In genomic region chr1:147641291-147641690, GRCh38 we compare ENCODE assay signal across 18 cellular contexts. TPM values are rescaled to one million over a fixed set of nuclear protein-coding genes. Genes with fewer than 3 reads are reported as not detected.
DNase-seq lines count a peak whose midpoint lies in the region; ATAC-seq, FAIRE-seq and TF ChIP-seq lines count a peak whose summit lies in the region.
"Had no signal": no experiment of that assay in that cellular context is flagged by ENCODE, and none has a peak within 500 bp of the region (broad histone marks: within the 10 kb centered on the region; RNA-seq: fewer than 3 reads in every experiment).

No MANE protein-coding gene starts in this region.

- BruUV-seq in HepG2 (replicated peaks; lab: Mats Ljungman, UMichigan) = no TSS peak

- POLR2A ChIA-PET in HepG2 (lab: Yijun Ruan, JAX) = interaction anchor here (0.6 kb wide), 1 partner anchor 35 kb away, joined by 3 read pairs; no protein-coding TSS in a partner anchor
- POLR2A ChIA-PET in T-cell (lab: Charles Lee) = interaction anchor here in 1 of 2 donors (0.5 kb wide), 1 partner anchor 171 kb away, joined by 3 read pairs; no protein-coding TSS in a partner anchor

- DNase-seq in HepG2 (ENCODE audit: low spot score) (no peak), right lobe of liver (no peak), NT2/D1 (ENCODE audit: low read depth, low spot score) (no peak), right cardiac atrium (peak in 1 of 3 donors; percentile 60), T-cell (no peak), DMS114 treated with DMSO at 0.1 percent for 48 hours (lab: John Stamatoyannopoulos, UW; ENCODE audit: unreplicated experiment) (no peak)
- DNase-seq: occipital lobe had no signal

- H3K9me3 ChIP-seq in HepG2 (ENCODE audit: low read length) = no peaks in the 10 kb centered on the region
- H3K9me3 ChIP-seq in right lobe of liver = no peaks in the 10 kb centered on the region
- H3K9me3 ChIP-seq in NT2/D1 (ENCODE audit: insufficient read depth, low read length) = no peaks in the 10 kb centered on the region
- no peaks in the 10 kb centered on the region for H3K9me3 ChIP-seq in right cardiac atrium (ENCODE audit: control insufficient read depth, low read length)
- H3K9me3 ChIP-seq: esophagus muscularis mucosa had no signal

- H3K27me3 ChIP-seq in HepG2 (ENCODE audit: control insufficient read depth in 1 of 2, insufficient read depth in 2 of 2, low read length in 2 of 2) (no peaks in the 10 kb centered on the region), right lobe of liver (no peaks in the 10 kb centered on the region), NT2/D1 (ENCODE audit: insufficient read depth, insufficient read length) (no peaks in the 10 kb centered on the region), right cardiac atrium (ENCODE audit: control insufficient read depth, insufficient read depth) (no peaks in the 10 kb centered on the region)
- H3K27me3 ChIP-seq: esophagus muscularis mucosa, foreskin keratinocyte had no signal

- H3K4me2 ChIP-seq in HepG2 (ENCODE audit: low read depth, low read length) = no peak overlapping the region

- no peak for FAIRE-seq in HepG2 (lab: Jason Lieb, UNC)
- FAIRE-seq: astrocyte had no signal

- H2AFZ ChIP-seq in HepG2 (ENCODE audit: low read length) = no peak overlapping the region

- no peak overlapping the region for H3K4me3 Mint-ChIP-seq in T-cell
- H3K4me3 Mint-ChIP-seq: activated CD4-positive, alpha-beta T cell treated with anti-CD3 and anti-CD28 coated beads, Interleukin-2, amount 10 ng/mL, durations not matched to agents 24 days and 14 days; activated T-cell treated with anti-CD3 and anti-CD28 coated beads, Interleukin-2, amount 50 U/mL, for 24 hours; central memory CD8-positive, alpha-beta T cell; mesothelial cell of epicardium; naive B cell; type B pancreatic cell had no signal

- no peak for TF ChIP-seq CTCF in HepG2 (CRISPR knock-in tag; IDR thresholded peaks at IDR 0.05)
- no peak for TF ChIP-seq CTCF in right lobe of liver (IDR thresholded peaks at IDR 0.05)

- peaks cover 34% of the 10 kb centered on the region for H3K4me1 ChIP-seq in HepG2 (ENCODE audit: insufficient read depth, low read length)
- peaks cover 0 to 9% (median 0%) of the 10 kb centered on the region in 4 donors for H3K4me1 ChIP-seq in right lobe of liver
- H3K4me1 ChIP-seq in NT2/D1 (ENCODE audit: insufficient read depth, insufficient read length) = peaks cover 8% of the 10 kb centered on the region
- no peaks in the 10 kb centered on the region for H3K4me1 ChIP-seq in right cardiac atrium (ENCODE audit: control insufficient read depth, insufficient read depth, low read length)
- H3K4me1 ChIP-seq: foreskin keratinocyte had no signal

- ATAC-seq in HepG2 (no peak), right lobe of liver (no peak), right cardiac atrium (peak; percentile 47 to 54), T-cell (replicated peaks in 1 of 4) (no peak), HG02610 (IDR thresholded peaks at IDR 0.05; ENCODE audit: unreplicated experiment) (no peak)

- no peaks in the 10 kb centered on the region for H3K79me2 ChIP-seq in HepG2 (ENCODE audit: insufficient read depth, low read length)

- intact Hi-C loops in HepG2 (cut with micrococcal nuclease; ENCODE audit: unreplicated experiment) (loop anchor here (2.0 kb wide), 2 partner anchors 60 to 252 kb away; no protein-coding TSS in a partner anchor), right lobe of liver (cut with DNase I) (loop anchor here in 1 of 2 donors (10.0 kb wide), 1 partner anchor 244 kb away; no protein-coding TSS in a partner anchor), right cardiac atrium (cut with DNase I) (loop anchor here in 2 of 4 donors (5.0 to 10.0 kb wide), 2 partner anchors 144 to 254 kb away; no protein-coding TSS in a partner anchor)

- TF ChIP-seq RAD21 in HepG2 (CRISPR knock-in tag; IDR thresholded peaks at IDR 0.05) = no peak

- H3K36me3 ChIP-seq in HepG2 (replicated peaks in 1 of 2; ENCODE audit: control insufficient read depth in 1 of 2, insufficient read depth in 2 of 2, low read length in 2 of 2) (peaks cover 0 to 8% of the 10 kb centered on the region in 2 experiments; a peak in 3 of 5 replicates), right lobe of liver (no peaks in the 10 kb centered on the region), NT2/D1 (ENCODE audit: insufficient read depth, insufficient read length, low read length) (peaks cover 14% of the 10 kb centered on the region)

- TF ChIP-seq POLR2A in HepG2 (IDR thresholded peaks at IDR 0.05; ENCODE audit: insufficient read depth in 1 of 2, low read depth in 2 of 2, low read length in 2 of 2) (no peak), right lobe of liver (IDR thresholded peaks at IDR 0.05) (no peak)

- H3K9ac ChIP-seq in HepG2 (ENCODE audit: insufficient read depth, low read depth, low read length) = no peak overlapping the region
- H3K9ac ChIP-seq in NT2/D1 (ENCODE audit: insufficient read length, low read depth) = peak overlapping the region; percentile 13

- H3K27ac ChIP-seq in HepG2 (ENCODE audit: extremely low read length, insufficient read depth, low read length) = no peak overlapping the region
- no peak overlapping the region for H3K27ac ChIP-seq in right lobe of liver
- H3K27ac ChIP-seq in right cardiac atrium (ENCODE audit: low read length) = no peak overlapping the region
- H3K27ac ChIP-seq: C4-2B, esophagus muscularis mucosa, foreskin keratinocyte had no signal

- peaks cover 23 to 36% (median 33%) of the 10 kb centered on the region in 3 donors for H3K4me1 Mint-ChIP-seq in T-cell
- H3K4me1 Mint-ChIP-seq: mesothelial cell of epicardium had no signal

- H3K9me3 Mint-ChIP-seq in T-cell = no peaks in the 10 kb centered on the region
- H3K9me3 Mint-ChIP-seq: activated CD4-positive, alpha-beta T cell treated with anti-CD3 and anti-CD28 coated beads, Interleukin-2, amount 10 ng/mL, durations not matched to agents 24 days and 14 days; activated T-cell treated with anti-CD3 and anti-CD28 coated beads, Interleukin-2, amount 50 U/mL, for 24 hours; central memory CD8-positive, alpha-beta T cell; mesothelial cell of epicardium; naive B cell; type B pancreatic cell had no signal

- CTCF ChIA-PET in HepG2 (lab: Yijun Ruan, JAX; ENCODE audit: low intra/inter-chr PET ratio, low total read pairs) = interaction anchor here (1.1 to 2.6 kb wide), 7 partner anchors 14 to 251 kb away, joined by 3 to 28 read pairs (median 6); no protein-coding TSS in a partner anchor
- CTCF ChIA-PET in T-cell (lab: Charles Lee) = interaction anchor here (0.8 to 1.2 kb wide), 7 partner anchors 11 to 252 kb away, joined by 3 to 4 read pairs (median 3); partner anchors contain the start of gene BCL9 (in 1 of the 2)

- H3K4me3 ChIP-seq in HepG2 (replicated peaks in 1 of 3; ENCODE audit: insufficient read depth in 1 of 3, low read depth in 2 of 3, low read length in 3 of 3) (no peak overlapping the region), right lobe of liver (no peak overlapping the region), NT2/D1 (ENCODE audit: insufficient read length, low read depth) (no peak overlapping the region), right cardiac atrium (ENCODE audit: low read length) (no peak overlapping the region)
- H3K4me3 ChIP-seq: esophagus muscularis mucosa had no signal

- no peak for TF ChIP-seq EP300 in HepG2 (IDR thresholded peaks at IDR 0.05; ENCODE audit: low read depth in 2 of 2, low read length in 2 of 2)
- TF ChIP-seq EP300 in HepG2 (CRISPR knock-in tag; IDR thresholded peaks at IDR 0.05; ENCODE audit: borderline replicate concordance) = no peak

- H3K36me3 Mint-ChIP-seq in T-cell = peaks cover 28% of the 10 kb centered on the region

- H3K27ac Mint-ChIP-seq in T-cell = no peak overlapping the region
- H3K27ac Mint-ChIP-seq: activated CD4-positive, alpha-beta T cell treated with anti-CD3 and anti-CD28 coated beads, Interleukin-2, amount 10 ng/mL, durations not matched to agents 24 days and 14 days; mesothelial cell of epicardium; type B pancreatic cell had no signal

- H3K27me3 Mint-ChIP-seq in T-cell = no peaks in the 10 kb centered on the region
- H3K27me3 Mint-ChIP-seq: activated CD4-positive, alpha-beta T cell treated with anti-CD3 and anti-CD28 coated beads, Interleukin-2, amount 10 ng/mL, durations not matched to agents 24 days and 14 days; activated T-cell treated with anti-CD3 and anti-CD28 coated beads, Interleukin-2, amount 50 U/mL, for 24 hours; central memory CD8-positive, alpha-beta T cell; type B pancreatic cell had no signal

- no peaks in the 10 kb centered on the region for H4K20me1 ChIP-seq in HepG2 (ENCODE audit: insufficient read depth, low read length)

- in situ Hi-C loops in HepG2 (cut with HindIII; ENCODE audit: extremely low pct_ligation_motif_present, low pct_unique_long_range_greater_than_20kb) = no loop called here

- WGBS in HepG2 (ENCODE audit: low lambda C conversion rate) = 84% methylated on average over 6 of the region's 8 CpGs
- WGBS in right lobe of liver (ENCODE audit: insufficient coverage, low coverage, low lambda C conversion rate, missing lambda C conversion rate) = 79% methylated on average over 2 of the region's 8 CpGs
- 31% methylated on average over 8 of the region's 8 CpGs for WGBS in right cardiac atrium

RNA-seq across cellular contexts. Expression of gene ACP6, which starts 29.0 kb away (rescaled TPM):
- 17.7 and 18.1 TPM in 2 replicates for total RNA-seq in HepG2 (2016; rRNA removed; fragmentation: Illumina TruSeq; extraction: Trizol)
- total RNA-seq in HepG2 (2016; cell fraction: cytosol; rRNA removed; fragmentation: Illumina TruSeq; extraction: Trizol; ENCODE audit: low read depth) = 9.9 and 12.2 TPM in 2 replicates
- 21.9 and 22.7 TPM in 2 replicates for total RNA-seq in HepG2 (2016; cell fraction: insoluble cytoplasmic fraction; rRNA removed; fragmentation: Illumina TruSeq; extraction: Trizol)
- 14.1 and 17.2 TPM in 2 replicates for total RNA-seq in HepG2 (2016; cell fraction: membrane; rRNA removed; fragmentation: Illumina TruSeq; extraction: Trizol)
- 18.7 and 19.6 TPM in 2 replicates for total RNA-seq in HepG2 (2016; cell fraction: nucleus; rRNA removed; fragmentation: Illumina TruSeq; extraction: Trizol)
- 33.7 and 34.1 TPM in 2 replicates for polyA plus RNA-seq in HepG2 (2011; rRNA removed)
- polyA plus RNA-seq in HepG2 (2011; cell fraction: cytosol; rRNA removed) = 11.9 and 17.2 TPM in 2 replicates
- polyA plus RNA-seq in HepG2 (2011; cell fraction: nucleus; rRNA removed) = 75.7 and 80.3 TPM in 2 replicates
- 23.3 and 33.1 TPM in 2 replicates for polyA plus RNA-seq in HepG2 (2012)
- 8.6 and 11.3 TPM in 2 replicates for polyA plus RNA-seq in HepG2 (2016; cell fraction: cytosol; fragmentation: Illumina TruSeq; extraction: Trizol; ENCODE audit: low read depth)
- polyA plus RNA-seq in HepG2 (2016; cell fraction: insoluble cytoplasmic fraction; fragmentation: Illumina TruSeq; extraction: Trizol; ENCODE audit: low read depth) = 24.4 and 27.9 TPM in 2 replicates
- polyA plus RNA-seq in HepG2 (2016; cell fraction: membrane; fragmentation: Illumina TruSeq; extraction: Trizol; ENCODE audit: low read depth) = 14.1 and 17.3 TPM in 2 replicates
- 43.4 and 47.0 TPM in 2 replicates for polyA plus RNA-seq in HepG2 (2016; cell fraction: nucleus; fragmentation: Illumina TruSeq; extraction: Trizol; ENCODE audit: insufficient read depth, low read depth)
- polyA minus RNA-seq in HepG2 (2011; rRNA and poly(A)+ RNA removed; ENCODE audit: low replicate concordance) = 16.0 and 26.3 TPM in 2 replicates
- 7.3 and 10.7 TPM in 2 replicates for polyA minus RNA-seq in HepG2 (2011; cell fraction: cytosol; rRNA and poly(A)+ RNA removed)
- polyA minus RNA-seq in HepG2 (2011; cell fraction: nucleus; rRNA and poly(A)+ RNA removed) = 43.9 and 53.2 TPM in 2 replicates
- total RNA-seq in right lobe of liver = 10 to 100 TPM in 4 of 6 experiments, 1 to 10 TPM in 2; 6.8 to 17.7 (median 11.9) TPM
- 10 to 100 TPM; 13.1 to 27.9 (median 17.4) TPM for total RNA-seq in right cardiac atrium
- 13.6 TPM for polyA plus RNA-seq in right cardiac atrium
- 10 to 100 TPM; 10.0 to 21.5 (median 19.4) TPM for total RNA-seq in T-cell

Comparison
In these comparisons a context has a peak if more than half of its experiments do, and no peak if none do; other contexts are left out.
1. ATAC-seq: peak in right cardiac atrium (2 of 2); none in HepG2 (single experiment), right lobe of liver (0 of 4), T-cell (0 of 4) and HG02610 (single experiment).